ENCODE assay signal across 1 cellular context in genomic region chr14:37466623-37467088, GRCh38.
TF ChIP-seq lines count a peak whose summit lies in the region.

No MANE protein-coding gene starts in this region.

TF ChIP-seq in GM12878, 131 proteins besides CTCF, POLR2A, EP300 and RAD21 (continued from another document):
- no peak for TF ChIP-seq RELB (IDR thresholded peaks at IDR 0.05; ENCODE audit: low read depth)
